ENCODE assay signal across 23 cellular contexts in the genomic region with DNA sequence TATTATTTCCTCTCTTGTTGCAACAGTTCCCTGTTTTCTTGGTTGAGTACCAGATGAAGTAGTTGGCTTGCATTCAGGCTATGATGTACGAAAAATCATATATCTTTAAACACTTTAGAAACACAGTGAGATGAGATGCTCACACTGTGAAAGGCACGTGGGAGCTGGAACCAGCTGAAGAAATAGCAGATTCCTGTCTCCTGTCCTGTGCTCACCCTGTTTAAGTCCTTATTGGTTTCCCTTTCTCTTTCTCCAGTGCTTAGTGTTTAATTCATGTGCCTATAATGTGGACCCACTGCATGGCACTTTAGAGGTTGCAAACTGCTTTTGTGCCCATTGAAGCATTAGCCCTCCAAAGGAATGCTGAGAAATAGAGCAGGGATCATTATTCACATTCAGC. TPM values are rescaled to one million over a fixed set of nuclear protein-coding genes. Genes with fewer than 3 reads are reported as not detected.
"Had no signal": no experiment of that assay in that cellular context is flagged by ENCODE, and none has a peak within 500 bp of the region (broad histone marks: within the 10 kb centered on the region; RNA-seq: fewer than 3 reads in every experiment).

No MANE protein-coding gene starts in this region.

- H3K4me3 Mint-ChIP-seq: nephron, type B pancreatic cell had no signal

- H3K9me3 ChIP-seq: heart right ventricle, left lung, prostate gland, right atrium auricular region, suprapubic skin had no signal

- DNase-seq: cortex of kidney; effector CD4-positive, alpha-beta T cell; stimulated activated CD4-positive, alpha-beta T cell treated with anti-CD3 and anti-CD28 coated beads, Interleukin-12 subunit alpha, Interleukin-12 subunit beta, amount 100 ng/mL, for 4 hours; stimulated activated CD4-positive, alpha-beta T cell treated with anti-CD3 and anti-CD28 coated beads, Interleukin-1b, Interleukin-23, amount 100 ng/mL, for 48 hours; stimulated activated CD4-positive, alpha-beta T cell treated with anti-CD3 and anti-CD28 coated beads, Interleukin-4, amount 100 ng/mL, for 1 hour; stimulated activated CD8-positive, alpha-beta memory T cell treated with anti-CD3 and anti-CD28 coated beads, Interleukin-4, amount 100 ng/mL, for 48 hours; stimulated activated naive CD4-positive, alpha-beta T cell; stimulated activated naive CD8-positive, alpha-beta T cell treated with anti-CD3 and anti-CD28 coated beads, Interleukin-15, amount 100 ng/mL, for 72 hours had no signal

- H3K36me3 Mint-ChIP-seq: type B pancreatic cell had no signal

- H3K4me3 ChIP-seq: left lung, prostate gland, right atrium auricular region, suprapubic skin had no signal

- H3K27ac Mint-ChIP-seq: naive thymus-derived CD4-positive, alpha-beta T cell; stimulated activated naive CD8-positive, alpha-beta T cell treated with anti-CD3 and anti-CD28 coated beads, Interleukin-15, amount 100 ng/mL, for 72 hours; type B pancreatic cell had no signal

- H3K27me3 ChIP-seq: right atrium auricular region had no signal

- H3K27ac ChIP-seq: epithelial cell of prostate, foreskin keratinocyte, heart right ventricle, left lung, prostate gland, right atrium auricular region, suprapubic skin had no signal

- H3K9me3 Mint-ChIP-seq: naive thymus-derived CD4-positive, alpha-beta T cell; nephron; stimulated activated naive CD8-positive, alpha-beta T cell treated with anti-CD3 and anti-CD28 coated beads, Interleukin-15, amount 100 ng/mL, for 72 hours; type B pancreatic cell had no signal

- H3K36me3 ChIP-seq: heart right ventricle, left lung, prostate gland, right atrium auricular region, suprapubic skin had no signal

RNA-seq across cellular contexts. Expression of a gene that starts 2.8 kb away (rescaled TPM):
- total RNA-seq: dermis microvascular lymphatic vessel endothelial cell; esophagus mucosa; foreskin keratinocyte; lung microvascular endothelial cell; naive thymus-derived CD4-positive, alpha-beta T cell; osteocyte had no signal
- polyA plus RNA-seq: foreskin keratinocyte; heart right ventricle; naive thymus-derived CD4-positive, alpha-beta T cell; smooth muscle cell had no signal
